ENCODE assay signal across 14 cellular contexts in genomic region chr6:11731423-11731822, GRCh38. TPM values are rescaled to one million over a fixed set of nuclear protein-coding genes. Genes with fewer than 3 reads are reported as not detected.
DNase-seq lines count a peak whose midpoint lies in the region; ATAC-seq lines count a peak whose summit lies in the region.
"Had no signal": no experiment of that assay in that cellular context is flagged by ENCODE, and none has a peak within 500 bp of the region (broad histone marks: within the 10 kb centered on the region; RNA-seq: fewer than 3 reads in every experiment).

No MANE protein-coding gene starts in this region.

- peaks cover 5% of the 10 kb centered on the region for H3K9me3 Mint-ChIP-seq in T-helper 1 cell treated with Interleukin-12 subunit alpha and Interleukin-12 subunit beta and Interleukin-4 antibody, amounts not matched to agents 30 μg/mL and 1 μg/mL, for 36 hours
- no peaks in the 10 kb centered on the region for H3K9me3 Mint-ChIP-seq in stimulated activated effector memory CD8-positive, alpha-beta T cell treated with anti-CD3 and anti-CD28 coated beads, Interleukin-12 subunit alpha, Interleukin-12 subunit beta, amount 100 ng/mL, for 72 hours
- H3K9me3 Mint-ChIP-seq in natural killer cell treated with Interleukin-12 subunit alpha and Interleukin-12 subunit beta and Interleukin-15 and Interleukin-18, amount 100 ng/mL, for 72 hours: no peaks in the 10 kb centered on the region
- H3K9me3 Mint-ChIP-seq: effector memory CD8-positive, alpha-beta T cell had no signal

- no peaks in the 10 kb centered on the region for H3K9me3 ChIP-seq in T-helper 17 cell (ENCODE audit: control insufficient read depth, low read length, poor library complexity, severe bottlenecking)
- H3K9me3 ChIP-seq: SJCRH30 had no signal

- H3K27ac Mint-ChIP-seq in T-helper 1 cell treated with Interleukin-12 subunit alpha and Interleukin-12 subunit beta and Interleukin-4 antibody, amounts not matched to agents 30 μg/mL and 1 μg/mL, for 36 hours: peak overlapping the region; percentile 77
- peak overlapping the region; percentile 46 for H3K27ac Mint-ChIP-seq in T-helper 17 cell
- H3K27ac Mint-ChIP-seq in stimulated activated effector memory CD8-positive, alpha-beta T cell treated with anti-CD3 and anti-CD28 coated beads, Interleukin-12 subunit alpha, Interleukin-12 subunit beta, amount 100 ng/mL, for 72 hours: peak overlapping the region; percentile 83
- peak overlapping the region in 1 of 2 donors; percentile 24 for H3K27ac Mint-ChIP-seq in natural killer cell treated with Interleukin-12 subunit alpha and Interleukin-12 subunit beta and Interleukin-15 and Interleukin-18, amount 100 ng/mL, for 72 hours

- H3K4me3 Mint-ChIP-seq in T-helper 1 cell treated with Interleukin-12 subunit alpha and Interleukin-12 subunit beta and Interleukin-4 antibody, amounts not matched to agents 30 μg/mL and 1 μg/mL, for 36 hours: peak overlapping the region; percentile 48
- peak overlapping the region; percentile 3 for H3K4me3 Mint-ChIP-seq in T-helper 17 cell
- peak overlapping the region; percentile 35 for H3K4me3 Mint-ChIP-seq in stimulated activated effector memory CD8-positive, alpha-beta T cell treated with anti-CD3 and anti-CD28 coated beads, Interleukin-12 subunit alpha, Interleukin-12 subunit beta, amount 100 ng/mL, for 72 hours
- no peak overlapping the region for H3K4me3 Mint-ChIP-seq in natural killer cell treated with Interleukin-12 subunit alpha and Interleukin-12 subunit beta and Interleukin-15 and Interleukin-18, amount 100 ng/mL, for 72 hours

- ATAC-seq in T-helper 17 cell (no peak), left colon (peak; percentile 81), GM18870 (IDR thresholded peaks at IDR 0.05; ENCODE audit: unreplicated experiment) (no peak)
- ATAC-seq in stimulated activated effector memory CD8-positive, alpha-beta T cell treated with anti-CD3 and anti-CD28 coated beads, Interleukin-12 subunit alpha, Interleukin-12 subunit beta, amount 100 ng/mL, for 72 hours: no peak
- no peak for ATAC-seq in natural killer cell treated with Interleukin-12 subunit alpha and Interleukin-12 subunit beta and Interleukin-15 and Interleukin-18, amount 100 ng/mL, for 72 hours

- intact Hi-C loops in left colon (cut with DNase I, micrococcal nuclease): no loop called here

- H3K36me3 Mint-ChIP-seq in T-helper 1 cell treated with Interleukin-12 subunit alpha and Interleukin-12 subunit beta and Interleukin-4 antibody, amounts not matched to agents 30 μg/mL and 1 μg/mL, for 36 hours (ENCODE audit: low read depth): peaks cover 2% of the 10 kb centered on the region
- peaks cover 4% of the 10 kb centered on the region for H3K36me3 Mint-ChIP-seq in T-helper 17 cell (ENCODE audit: low read depth)
- peaks cover 9% of the 10 kb centered on the region for H3K36me3 Mint-ChIP-seq in stimulated activated effector memory CD8-positive, alpha-beta T cell treated with anti-CD3 and anti-CD28 coated beads, Interleukin-12 subunit alpha, Interleukin-12 subunit beta, amount 100 ng/mL, for 72 hours
- H3K36me3 Mint-ChIP-seq in natural killer cell treated with Interleukin-12 subunit alpha and Interleukin-12 subunit beta and Interleukin-15 and Interleukin-18, amount 100 ng/mL, for 72 hours: no peaks in the 10 kb centered on the region

- DNase-seq in T-helper 1 cell (no peak), T-helper 17 cell (no peak), left colon (no peak)
- no peak for DNase-seq in stimulated activated effector memory CD8-positive, alpha-beta T cell treated with anti-CD3 and anti-CD28 coated beads, Interleukin-12 subunit alpha, Interleukin-12 subunit beta, amount 100 ng/mL, for 72 hours (ENCODE audit: low spot score in 2 of 2)
- DNase-seq in natural killer cell treated with Interleukin-12 subunit alpha and Interleukin-12 subunit beta and Interleukin-15 and Interleukin-18, amount 100 ng/mL, for 72 hours (ENCODE audit: low spot score): no peak
- no peak for DNase-seq in stimulated activated CD4-positive, alpha-beta T cell treated with anti-CD3 and anti-CD28 coated beads, Interleukin-2, amount 100 ng/mL, for 48 hours
- DNase-seq: DMS 273 treated with DMSO at 0.1 percent for 48 hours; effector memory CD8-positive, alpha-beta T cell; mesendoderm; NCI-H1417; NCI-H748 treated with DMSO at 0.1 percent for 48 hours; SJCRH30 had no signal

- peaks cover 53% of the 10 kb centered on the region for H3K4me1 Mint-ChIP-seq in T-helper 1 cell treated with Interleukin-12 subunit alpha and Interleukin-12 subunit beta and Interleukin-4 antibody, amounts not matched to agents 30 μg/mL and 1 μg/mL, for 36 hours (ENCODE audit: low read depth)
- peaks cover 36% of the 10 kb centered on the region for H3K4me1 Mint-ChIP-seq in T-helper 17 cell
- H3K4me1 Mint-ChIP-seq in stimulated activated effector memory CD8-positive, alpha-beta T cell treated with anti-CD3 and anti-CD28 coated beads, Interleukin-12 subunit alpha, Interleukin-12 subunit beta, amount 100 ng/mL, for 72 hours: peaks cover 50% of the 10 kb centered on the region
- peaks cover 0 to 6% of the 10 kb centered on the region in 2 donors for H3K4me1 Mint-ChIP-seq in natural killer cell treated with Interleukin-12 subunit alpha and Interleukin-12 subunit beta and Interleukin-15 and Interleukin-18, amount 100 ng/mL, for 72 hours (ENCODE audit: low read depth in 2 of 2)

- H3K27me3 Mint-ChIP-seq in T-helper 1 cell treated with Interleukin-12 subunit alpha and Interleukin-12 subunit beta and Interleukin-4 antibody, amounts not matched to agents 30 μg/mL and 1 μg/mL, for 36 hours (ENCODE audit: low read depth): no peaks in the 10 kb centered on the region
- H3K27me3 Mint-ChIP-seq in T-helper 17 cell: peaks cover 5% of the 10 kb centered on the region
- peaks cover 36 to 54% of the 10 kb centered on the region in 2 donors for H3K27me3 Mint-ChIP-seq in natural killer cell treated with Interleukin-12 subunit alpha and Interleukin-12 subunit beta and Interleukin-15 and Interleukin-18, amount 100 ng/mL, for 72 hours

RNA-seq across cellular contexts. Expression of gene ADTRP, which starts 47.2 kb away (rescaled TPM):
- total RNA-seq in T-helper 17 cell (10 to 100 TPM; 24.6 to 43.4 TPM), left colon (100 to 1,000 TPM; 106 to 124 TPM)
- 1 to 10 TPM in 1 of 2 donors, not detected in 1; 1.0 TPM for total RNA-seq in natural killer cell treated with Interleukin-12 subunit alpha and Interleukin-12 subunit beta and Interleukin-15 and Interleukin-18, amount 100 ng/mL, for 72 hours
- total RNA-seq: SJCRH30 had no signal

Comparison
In these comparisons a context has a peak if more than half of its experiments do, and no peak if none do; other contexts are left out.
1. RNA of gene ADTRP, which starts 47.2 kb away (total RNA-seq): 106 to 124 TPM in left colon and 24.6 to 43.4 TPM in T-helper 17 cell; 1.0 TPM in natural killer cell treated with Interleukin-12 subunit alpha and Interleukin-12 subunit beta and Interleukin-15 and Interleukin-18, amount 100 ng/mL, for 72 hours; every median in the first group is over 10 times any median in the second.